ENCODE assay signal across 1 cellular context in genomic region chr9:131735238-131736181, GRCh38.
TF ChIP-seq lines count a peak whose summit lies in the region.

No MANE protein-coding gene starts in this region.

TF ChIP-seq in WTC11, 78 proteins besides CTCF, POLR2A, EP300 and RAD21 (continued from another document):
- TF ChIP-seq, protein P1, sequence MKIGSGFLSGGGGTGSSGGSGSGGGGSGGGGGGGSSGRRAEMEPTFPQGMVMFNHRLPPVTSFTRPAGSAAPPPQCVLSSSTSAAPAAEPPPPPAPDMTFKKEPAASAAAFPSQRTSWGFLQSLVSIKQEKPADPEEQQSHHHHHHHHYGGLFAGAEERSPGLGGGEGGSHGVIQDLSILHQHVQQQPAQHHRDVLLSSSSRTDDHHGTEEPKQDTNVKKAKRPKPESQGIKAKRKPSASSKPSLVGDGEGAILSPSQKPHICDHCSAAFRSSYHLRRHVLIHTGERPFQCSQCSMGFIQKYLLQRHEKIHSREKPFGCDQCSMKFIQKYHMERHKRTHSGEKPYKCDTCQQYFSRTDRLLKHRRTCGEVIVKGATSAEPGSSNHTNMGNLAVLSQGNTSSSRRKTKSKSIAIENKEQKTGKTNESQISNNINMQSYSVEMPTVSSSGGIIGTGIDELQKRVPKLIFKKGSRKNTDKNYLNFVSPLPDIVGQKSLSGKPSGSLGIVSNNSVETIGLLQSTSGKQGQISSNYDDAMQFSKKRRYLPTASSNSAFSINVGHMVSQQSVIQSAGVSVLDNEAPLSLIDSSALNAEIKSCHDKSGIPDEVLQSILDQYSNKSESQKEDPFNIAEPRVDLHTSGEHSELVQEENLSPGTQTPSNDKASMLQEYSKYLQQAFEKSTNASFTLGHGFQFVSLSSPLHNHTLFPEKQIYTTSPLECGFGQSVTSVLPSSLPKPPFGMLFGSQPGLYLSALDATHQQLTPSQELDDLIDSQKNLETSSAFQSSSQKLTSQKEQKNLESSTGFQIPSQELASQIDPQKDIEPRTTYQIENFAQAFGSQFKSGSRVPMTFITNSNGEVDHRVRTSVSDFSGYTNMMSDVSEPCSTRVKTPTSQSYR (CRISPR knock-in tag; IDR thresholded peaks at IDR 0.05) = no peak
- TF ChIP-seq FOXK1 (CRISPR knock-in tag; IDR thresholded peaks at IDR 0.05) (no peak), FOXP1 (CRISPR knock-in tag; IDR thresholded peaks at IDR 0.05; ENCODE audit: borderline replicate concordance) (no peak), HMGA2 (CRISPR knock-in tag; IDR thresholded peaks at IDR 0.05) (no peak), RELA (CRISPR knock-in tag; IDR thresholded peaks at IDR 0.05; ENCODE audit: borderline replicate concordance) (no peak), ZBTB21 (CRISPR knock-in tag; IDR thresholded peaks at IDR 0.05; ENCODE audit: borderline replicate concordance) (no peak), NR2C2 (CRISPR knock-in tag; IDR thresholded peaks at IDR 0.05) (no peak), GTF2I (CRISPR knock-in tag; conservative IDR thresholded peaks at IDR 0.05) (no peak), ESRRA (CRISPR knock-in tag; IDR thresholded peaks at IDR 0.05; ENCODE audit: borderline replicate concordance) (no peak)
- TF ChIP-seq, protein P2, sequence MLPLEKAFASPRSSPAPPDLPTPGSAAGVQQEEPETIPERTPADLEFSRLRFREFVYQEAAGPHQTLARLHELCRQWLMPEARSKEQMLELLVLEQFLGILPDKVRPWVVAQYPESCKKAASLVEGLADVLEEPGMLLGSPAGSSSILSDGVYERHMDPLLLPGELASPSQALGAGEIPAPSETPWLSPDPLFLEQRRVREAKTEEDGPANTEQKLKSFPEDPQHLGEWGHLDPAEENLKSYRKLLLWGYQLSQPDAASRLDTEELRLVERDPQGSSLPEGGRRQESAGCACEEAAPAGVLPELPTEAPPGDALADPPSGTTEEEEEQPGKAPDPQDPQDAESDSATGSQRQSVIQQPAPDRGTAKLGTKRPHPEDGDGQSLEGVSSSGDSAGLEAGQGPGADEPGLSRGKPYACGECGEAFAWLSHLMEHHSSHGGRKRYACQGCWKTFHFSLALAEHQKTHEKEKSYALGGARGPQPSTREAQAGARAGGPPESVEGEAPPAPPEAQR (CRISPR knock-in tag; IDR thresholded peaks at IDR 0.05) = no peak
